24 cellular contexts compared by ENCODE assay signal in genomic region chr20:63314566-63315239, GRCh38. TPM values are rescaled to one million over a fixed set of nuclear protein-coding genes. Genes with fewer than 3 reads are reported as not detected.
"Had no signal": no experiment of that assay in that cellular context is flagged by ENCODE, and none has a peak within 500 bp of the region (broad histone marks: within the 10 kb centered on the region; RNA-seq: fewer than 3 reads in every experiment).

No MANE protein-coding gene starts in this region.

- ATAC-seq: activated CD4-positive, CD25-positive, alpha-beta regulatory T cell treated with anti-CD3 and anti-CD28 coated beads, Interleukin-2, amount 50 U/mL, for 24 hours; activated CD8-positive, alpha-beta T cell treated with anti-CD3 and anti-CD28 coated beads for 36 hours; effector memory CD8-positive, alpha-beta T cell; esophagus mucosa; stimulated activated naive CD8-positive, alpha-beta T cell treated with anti-CD3 and anti-CD28 coated beads, Interleukin-15, Interleukin-2, amounts not matched to agents 100 U/mL and 50 U/mL, for 24 hours had no signal

- H3K4me1 ChIP-seq: colonic mucosa had no signal

- H3K9me3 ChIP-seq: colonic mucosa had no signal

- H3K27ac ChIP-seq: colonic mucosa, dorsolateral prefrontal cortex, hepatocyte had no signal

- H2AFZ ChIP-seq: hepatocyte had no signal

- FAIRE-seq: endothelial cell of umbilical vein, frontal cortex had no signal

- H3K79me2 ChIP-seq: hepatocyte had no signal

- DNase-seq: activated CD4-positive, alpha-beta T cell treated with anti-CD3 and anti-CD28 coated beads, Interleukin-2, amount 10 ng/mL, durations not matched to agents 24 days and 14 days; activated CD8-positive, alpha-beta T cell treated with anti-CD3 and anti-CD28 coated beads for 36 hours; activated gamma-delta T cell; colonic mucosa; effector memory CD8-positive, alpha-beta T cell; immature natural killer cell; kidney glomerular epithelial cell; stimulated activated CD4-positive, alpha-beta T cell treated with anti-CD3 and anti-CD28 coated beads, Interleukin-12 subunit alpha, Interleukin-12 subunit beta, amount 100 ng/mL, for 4 hours; stimulated activated CD4-positive, alpha-beta T cell treated with anti-CD3 and anti-CD28 coated beads, Interleukin-4, amount 100 ng/mL, for 4 hours; stimulated activated naive CD8-positive, alpha-beta T cell treated with anti-CD3 and anti-CD28 coated beads, Interleukin-15, Interleukin-2, amounts not matched to agents 100 U/mL and 50 U/mL, for 24 hours had no signal

- H3K27me3 ChIP-seq: colonic mucosa, hepatocyte had no signal

- H3K4me2 ChIP-seq: hepatocyte had no signal

- H3K36me3 ChIP-seq: colonic mucosa had no signal

- H3K4me3 ChIP-seq: colonic mucosa, dorsolateral prefrontal cortex, hepatocyte had no signal

RNA-seq across cellular contexts. Expression of gene COL20A1, which starts 21.7 kb away (rescaled TPM):
- total RNA-seq: activated CD4-positive, alpha-beta T cell treated with anti-CD3 and anti-CD28 coated beads, Interleukin-2, amount 10 ng/mL, durations not matched to agents 24 days and 14 days; activated T-helper 1 cell treated with anti-CD3 and anti-CD28 coated beads, Interleukin-12 subunit alpha, Interleukin-12 subunit beta, Interleukin-2, Interleukin-4 antibody, amounts not matched to agents 30 ng/mL and 10 ng/mL and 1 ng/mL, durations not matched to agents 14 hours and 24 hours and 36 hours; colonic mucosa; endothelial cell of umbilical vein; esophagus mucosa; hepatocyte; liver; renal cortical epithelial cell; subcutaneous adipose tissue; ureter had no signal
- polyA plus RNA-seq: adipose tissue, endothelial cell of umbilical vein, hepatocyte, immature natural killer cell, liver had no signal

RNA-seq across cellular contexts. Expression of gene CHRNA4, which starts 46.4 kb away (rescaled TPM):
- total RNA-seq: activated CD4-positive, alpha-beta T cell treated with anti-CD3 and anti-CD28 coated beads, Interleukin-2, amount 10 ng/mL, durations not matched to agents 24 days and 14 days; activated CD8-positive, alpha-beta T cell treated with anti-CD3 and anti-CD28 coated beads for 36 hours; activated T-helper 1 cell treated with anti-CD3 and anti-CD28 coated beads, Interleukin-12 subunit alpha, Interleukin-12 subunit beta, Interleukin-2, Interleukin-4 antibody, amounts not matched to agents 30 ng/mL and 10 ng/mL and 1 ng/mL, durations not matched to agents 14 hours and 24 hours and 36 hours; aorta; endothelial cell of umbilical vein; esophagus mucosa; hepatocyte; myocyte; renal cortical epithelial cell; subcutaneous adipose tissue; ureter had no signal
- polyA plus RNA-seq: adipose tissue, aorta, endothelial cell of umbilical vein, immature natural killer cell had no signal
